8 cellular contexts compared by ENCODE assay signal in the genomic region with DNA sequence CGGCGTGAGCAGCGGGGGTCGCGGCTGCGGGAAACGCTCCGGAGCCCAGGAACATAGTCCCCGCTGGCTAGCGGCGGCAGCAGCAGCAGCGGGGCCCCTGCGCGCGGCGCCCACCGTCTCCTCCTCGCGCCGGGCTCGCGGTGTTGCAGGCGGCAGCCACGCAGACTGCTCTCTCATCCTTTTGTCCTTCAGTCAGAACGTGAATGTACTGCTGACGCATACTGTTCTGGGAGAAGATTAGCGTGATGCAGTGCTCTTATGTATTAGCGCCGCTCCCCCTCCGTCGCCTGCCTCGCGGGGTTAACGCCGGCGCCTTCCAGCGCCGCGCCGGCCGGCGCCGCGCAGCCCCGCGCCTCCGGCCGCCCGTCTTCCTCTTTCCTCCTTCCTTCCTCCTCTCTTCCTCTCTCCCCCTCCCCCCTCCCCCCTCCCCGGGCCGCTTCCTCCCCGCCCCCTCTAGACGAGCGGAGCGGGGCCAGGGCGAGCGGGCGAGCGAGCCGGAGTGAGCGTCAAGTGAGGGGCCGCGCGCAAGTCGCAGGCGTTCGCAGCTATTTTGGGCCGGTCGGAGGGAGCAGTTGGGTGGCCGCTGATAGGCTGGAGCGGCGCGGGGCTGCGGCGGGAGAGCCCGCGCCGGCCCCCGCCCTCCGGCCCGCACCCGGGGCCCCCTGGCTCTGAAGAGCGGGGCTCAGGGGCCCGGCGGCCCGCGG. TPM values are rescaled to one million over a fixed set of nuclear protein-coding genes. Genes with fewer than 3 reads are reported as not detected.
DNase-seq lines count a peak whose midpoint lies in the region; ATAC-seq lines count a peak whose summit lies in the region.

No MANE protein-coding gene starts in this region.

- H3K36me3 ChIP-seq in ectodermal cell (ENCODE audit: control insufficient read depth, insufficient read depth, low read length), result peaks cover 5% of the 10 kb centered on the region

- H3K9me3 ChIP-seq in ectodermal cell (ENCODE audit: control insufficient read depth, low read length), result no peaks in the 10 kb centered on the region

- H3K27ac ChIP-seq in ectodermal cell (ENCODE audit: insufficient read depth, low read depth, low read length, poor library complexity, severe bottlenecking), result no peak overlapping the region

- H3K4me1 ChIP-seq in ectodermal cell (ENCODE audit: control insufficient read depth, insufficient read depth, low read length), result peaks cover 17% of the 10 kb centered on the region

- peak overlapping the region; percentile 82 for H3K4me3 ChIP-seq in ectodermal cell (ENCODE audit: insufficient read depth, low read depth, low read length)

- peak; percentile 50 for ATAC-seq in GM21723 (IDR thresholded peaks at IDR 0.05; ENCODE audit: unreplicated experiment)

- peaks cover 19% of the 10 kb centered on the region for H3K27me3 ChIP-seq in ectodermal cell (ENCODE audit: control insufficient read depth, insufficient read depth, low read length, poor library complexity, severe bottlenecking)

- DNase-seq in EL (peak; percentile 87), NCI-H1417 (lab: John Stamatoyannopoulos, UW) (peak; percentile 68 to 91 (median 85)), lung microvascular endothelial cell (ENCODE audit: low read depth in 2 of 2) (peak; percentile 86 to 91), NCI-H226 (no peak)
- peak; percentile 43 to 46 for DNase-seq in activated CD4-positive, alpha-beta T cell treated with anti-CD3 and anti-CD28 coated beads, Interleukin-2, amount 50 U/mL, for 4 hours
- DNase-seq in stimulated activated CD8-positive, alpha-beta memory T cell treated with anti-CD3 and anti-CD28 coated beads, Interleukin-12 subunit alpha, Interleukin-12 subunit beta, amount 100 ng/mL, for 24 hours (ENCODE audit: extremely low read depth), result peak; percentile 21

- WGBS in ectodermal cell, 2 experiments, result 0% methylated on average over 84 to 85 of the region's 87 CpGs

RNA-seq across cellular contexts. Expression of a gene that starts 0.8 kb away (rescaled TPM):
- 41.4 TPM for polyA plus RNA-seq in ectodermal cell (2013, experiment 1 of 4)
- polyA plus RNA-seq in ectodermal cell (2013, experiment 2 of 4), result 52.2 TPM
- polyA plus RNA-seq in ectodermal cell (2013, experiment 3 of 4), result 33.8 TPM
- 39.4 TPM for polyA plus RNA-seq in ectodermal cell (2013, experiment 4 of 4)
- 0.20 and 0.65 TPM in 2 replicates for total RNA-seq in lung microvascular endothelial cell
